1 cellular context compared by ENCODE assay signal in genomic region chr17:4008082-4008435, GRCh38.
A peak's percentile ranks its signal among the peaks of the same experiment; 100 is the strongest.
TF ChIP-seq lines count a peak whose summit lies in the region.

No MANE protein-coding gene starts in this region.

TF ChIP-seq in IMR-90, 13 proteins besides CTCF, POLR2A, EP300 and RAD21 (continued from another document):
- TF ChIP-seq MAFK (IDR thresholded peaks at IDR 0.05; ENCODE audit: low read depth, low read length): no peak
- peak; percentile 35; the same call in 1 of the 2 replicates for TF ChIP-seq SMC3 (IDR thresholded peaks at IDR 0.05; ENCODE audit: low read depth, low read length)
TF ChIP-seq in IMR-90: peak in this region for 1.
